ENCODE assay signal across 1 cellular context in the genomic region with DNA sequence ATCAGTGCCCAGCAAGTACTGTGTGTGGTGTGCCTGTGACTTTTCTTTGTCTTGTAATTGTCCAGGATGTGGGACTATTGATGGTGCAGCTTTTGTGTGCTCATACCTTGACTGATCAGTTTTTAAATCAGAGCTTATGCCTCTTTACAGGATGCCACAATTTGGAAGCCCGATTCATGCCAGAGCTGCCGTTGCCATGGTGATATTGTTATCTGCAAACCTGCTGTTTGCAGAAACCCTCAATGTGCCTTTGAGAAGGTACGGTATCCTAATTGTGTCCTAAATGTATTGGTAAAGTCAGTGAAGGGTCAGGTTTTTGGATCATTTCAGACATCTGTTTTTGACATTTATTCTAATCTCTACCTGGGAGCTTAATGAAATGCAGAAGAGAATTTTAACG.
TF ChIP-seq lines count a peak whose summit lies in the region.

No MANE protein-coding gene starts in this region.

TF ChIP-seq in GM12878, 131 proteins besides CTCF, POLR2A, EP300 and RAD21:
- TF ChIP-seq, protein P1, sequence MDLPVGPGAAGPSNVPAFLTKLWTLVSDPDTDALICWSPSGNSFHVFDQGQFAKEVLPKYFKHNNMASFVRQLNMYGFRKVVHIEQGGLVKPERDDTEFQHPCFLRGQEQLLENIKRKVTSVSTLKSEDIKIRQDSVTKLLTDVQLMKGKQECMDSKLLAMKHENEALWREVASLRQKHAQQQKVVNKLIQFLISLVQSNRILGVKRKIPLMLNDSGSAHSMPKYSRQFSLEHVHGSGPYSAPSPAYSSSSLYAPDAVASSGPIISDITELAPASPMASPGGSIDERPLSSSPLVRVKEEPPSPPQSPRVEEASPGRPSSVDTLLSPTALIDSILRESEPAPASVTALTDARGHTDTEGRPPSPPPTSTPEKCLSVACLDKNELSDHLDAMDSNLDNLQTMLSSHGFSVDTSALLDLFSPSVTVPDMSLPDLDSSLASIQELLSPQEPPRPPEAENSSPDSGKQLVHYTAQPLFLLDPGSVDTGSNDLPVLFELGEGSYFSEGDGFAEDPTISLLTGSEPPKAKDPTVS (IDR thresholded peaks at IDR 0.05; ENCODE audit: low read depth, low read length) = no peak
- no peak for TF ChIP-seq BHLHE40 (IDR thresholded peaks at IDR 0.05; ENCODE audit: borderline replicate concordance in 1 of 2, low read depth in 2 of 2, low read length in 1 of 2)
- TF ChIP-seq PAX5 (IDR thresholded peaks at IDR 0.05; ENCODE audit: borderline replicate concordance, low read depth, low read length) = no peak
- no peak for TF ChIP-seq CBX5 (IDR thresholded peaks at IDR 0.05; ENCODE audit: low read depth)
- TF ChIP-seq, protein P2, sequence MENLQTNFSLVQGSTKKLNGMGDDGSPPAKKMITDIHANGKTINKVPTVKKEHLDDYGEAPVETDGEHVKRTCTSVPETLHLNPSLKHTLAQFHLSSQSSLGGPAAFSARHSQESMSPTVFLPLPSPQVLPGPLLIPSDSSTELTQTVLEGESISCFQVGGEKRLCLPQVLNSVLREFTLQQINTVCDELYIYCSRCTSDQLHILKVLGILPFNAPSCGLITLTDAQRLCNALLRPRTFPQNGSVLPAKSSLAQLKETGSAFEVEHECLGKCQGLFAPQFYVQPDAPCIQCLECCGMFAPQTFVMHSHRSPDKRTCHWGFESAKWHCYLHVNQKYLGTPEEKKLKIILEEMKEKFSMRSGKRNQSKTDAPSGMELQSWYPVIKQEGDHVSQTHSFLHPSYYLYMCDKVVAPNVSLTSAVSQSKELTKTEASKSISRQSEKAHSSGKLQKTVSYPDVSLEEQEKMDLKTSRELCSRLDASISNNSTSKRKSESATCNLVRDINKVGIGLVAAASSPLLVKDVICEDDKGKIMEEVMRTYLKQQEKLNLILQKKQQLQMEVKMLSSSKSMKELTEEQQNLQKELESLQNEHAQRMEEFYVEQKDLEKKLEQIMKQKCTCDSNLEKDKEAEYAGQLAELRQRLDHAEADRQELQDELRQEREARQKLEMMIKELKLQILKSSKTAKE (IDR thresholded peaks at IDR 0.05; ENCODE audit: low read depth, poor library complexity, severe bottlenecking) = no peak
- TF ChIP-seq, protein P3, sequence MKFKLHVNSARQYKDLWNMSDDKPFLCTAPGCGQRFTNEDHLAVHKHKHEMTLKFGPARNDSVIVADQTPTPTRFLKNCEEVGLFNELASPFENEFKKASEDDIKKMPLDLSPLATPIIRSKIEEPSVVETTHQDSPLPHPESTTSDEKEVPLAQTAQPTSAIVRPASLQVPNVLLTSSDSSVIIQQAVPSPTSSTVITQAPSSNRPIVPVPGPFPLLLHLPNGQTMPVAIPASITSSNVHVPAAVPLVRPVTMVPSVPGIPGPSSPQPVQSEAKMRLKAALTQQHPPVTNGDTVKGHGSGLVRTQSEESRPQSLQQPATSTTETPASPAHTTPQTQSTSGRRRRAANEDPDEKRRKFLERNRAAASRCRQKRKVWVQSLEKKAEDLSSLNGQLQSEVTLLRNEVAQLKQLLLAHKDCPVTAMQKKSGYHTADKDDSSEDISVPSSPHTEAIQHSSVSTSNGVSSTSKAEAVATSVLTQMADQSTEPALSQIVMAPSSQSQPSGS (IDR thresholded peaks at IDR 0.05; ENCODE audit: low read length) = no peak
- TF ChIP-seq TCF12 (IDR thresholded peaks at IDR 0.05; ENCODE audit: low read depth, low read length) = no peak
- TF ChIP-seq, protein P4, sequence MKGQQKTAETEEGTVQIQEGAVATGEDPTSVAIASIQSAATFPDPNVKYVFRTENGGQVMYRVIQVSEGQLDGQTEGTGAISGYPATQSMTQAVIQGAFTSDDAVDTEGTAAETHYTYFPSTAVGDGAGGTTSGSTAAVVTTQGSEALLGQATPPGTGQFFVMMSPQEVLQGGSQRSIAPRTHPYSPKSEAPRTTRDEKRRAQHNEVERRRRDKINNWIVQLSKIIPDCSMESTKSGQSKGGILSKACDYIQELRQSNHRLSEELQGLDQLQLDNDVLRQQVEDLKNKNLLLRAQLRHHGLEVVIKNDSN (IDR thresholded peaks at IDR 0.05; ENCODE audit: borderline replicate concordance, extremely low read length, insufficient read depth, low read depth, low read length) = no peak
- TF ChIP-seq, protein P5, sequence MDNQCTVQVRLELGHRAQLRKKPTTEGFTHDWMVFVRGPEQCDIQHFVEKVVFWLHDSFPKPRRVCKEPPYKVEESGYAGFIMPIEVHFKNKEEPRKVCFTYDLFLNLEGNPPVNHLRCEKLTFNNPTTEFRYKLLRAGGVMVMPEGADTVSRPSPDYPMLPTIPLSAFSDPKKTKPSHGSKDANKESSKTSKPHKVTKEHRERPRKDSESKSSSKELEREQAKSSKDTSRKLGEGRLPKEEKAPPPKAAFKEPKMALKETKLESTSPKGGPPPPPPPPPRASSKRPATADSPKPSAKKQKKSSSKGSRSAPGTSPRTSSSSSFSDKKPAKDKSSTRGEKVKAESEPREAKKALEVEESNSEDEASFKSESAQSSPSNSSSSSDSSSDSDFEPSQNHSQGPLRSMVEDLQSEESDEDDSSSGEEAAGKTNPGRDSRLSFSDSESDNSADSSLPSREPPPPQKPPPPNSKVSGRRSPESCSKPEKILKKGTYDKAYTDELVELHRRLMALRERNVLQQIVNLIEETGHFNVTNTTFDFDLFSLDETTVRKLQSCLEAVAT (IDR thresholded peaks at IDR 0.05) = no peak
- TF ChIP-seq BMI1 (IDR thresholded peaks at IDR 0.05; ENCODE audit: borderline replicate concordance) = no peak
- TF ChIP-seq RB1 (IDR thresholded peaks at IDR 0.05; ENCODE audit: borderline replicate concordance) = no peak
- TF ChIP-seq RUNX3 (IDR thresholded peaks at IDR 0.05; ENCODE audit: low read length) = no peak
- TF ChIP-seq HDAC6 (IDR thresholded peaks at IDR 0.05; ENCODE audit: unreplicated experiment) = no peak
- TF ChIP-seq, protein P6, sequence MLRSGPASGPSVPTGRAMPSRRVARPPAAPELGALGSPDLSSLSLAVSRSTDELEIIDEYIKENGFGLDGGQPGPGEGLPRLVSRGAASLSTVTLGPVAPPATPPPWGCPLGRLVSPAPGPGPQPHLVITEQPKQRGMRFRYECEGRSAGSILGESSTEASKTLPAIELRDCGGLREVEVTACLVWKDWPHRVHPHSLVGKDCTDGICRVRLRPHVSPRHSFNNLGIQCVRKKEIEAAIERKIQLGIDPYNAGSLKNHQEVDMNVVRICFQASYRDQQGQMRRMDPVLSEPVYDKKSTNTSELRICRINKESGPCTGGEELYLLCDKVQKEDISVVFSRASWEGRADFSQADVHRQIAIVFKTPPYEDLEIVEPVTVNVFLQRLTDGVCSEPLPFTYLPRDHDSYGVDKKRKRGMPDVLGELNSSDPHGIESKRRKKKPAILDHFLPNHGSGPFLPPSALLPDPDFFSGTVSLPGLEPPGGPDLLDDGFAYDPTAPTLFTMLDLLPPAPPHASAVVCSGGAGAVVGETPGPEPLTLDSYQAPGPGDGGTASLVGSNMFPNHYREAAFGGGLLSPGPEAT (IDR thresholded peaks at IDR 0.05; ENCODE audit: low read depth) = no peak
- no peak for TF ChIP-seq STAT3 (IDR thresholded peaks at IDR 0.05; ENCODE audit: low read depth, low read length)
- no peak for TF ChIP-seq TCF3 (IDR thresholded peaks at IDR 0.05; ENCODE audit: borderline replicate concordance, insufficient read depth, low read depth, low read length)
- no peak for TF ChIP-seq SIN3A (IDR thresholded peaks at IDR 0.05; ENCODE audit: low read depth, low read length)
- TF ChIP-seq ZBED1 (IDR thresholded peaks at IDR 0.05; ENCODE audit: borderline replicate concordance) = no peak
- TF ChIP-seq BRCA1 (IDR thresholded peaks at IDR 0.05; ENCODE audit: low read depth, low read length) = no peak
